ENCODE assay signal across 8 cellular contexts in the genomic region with DNA sequence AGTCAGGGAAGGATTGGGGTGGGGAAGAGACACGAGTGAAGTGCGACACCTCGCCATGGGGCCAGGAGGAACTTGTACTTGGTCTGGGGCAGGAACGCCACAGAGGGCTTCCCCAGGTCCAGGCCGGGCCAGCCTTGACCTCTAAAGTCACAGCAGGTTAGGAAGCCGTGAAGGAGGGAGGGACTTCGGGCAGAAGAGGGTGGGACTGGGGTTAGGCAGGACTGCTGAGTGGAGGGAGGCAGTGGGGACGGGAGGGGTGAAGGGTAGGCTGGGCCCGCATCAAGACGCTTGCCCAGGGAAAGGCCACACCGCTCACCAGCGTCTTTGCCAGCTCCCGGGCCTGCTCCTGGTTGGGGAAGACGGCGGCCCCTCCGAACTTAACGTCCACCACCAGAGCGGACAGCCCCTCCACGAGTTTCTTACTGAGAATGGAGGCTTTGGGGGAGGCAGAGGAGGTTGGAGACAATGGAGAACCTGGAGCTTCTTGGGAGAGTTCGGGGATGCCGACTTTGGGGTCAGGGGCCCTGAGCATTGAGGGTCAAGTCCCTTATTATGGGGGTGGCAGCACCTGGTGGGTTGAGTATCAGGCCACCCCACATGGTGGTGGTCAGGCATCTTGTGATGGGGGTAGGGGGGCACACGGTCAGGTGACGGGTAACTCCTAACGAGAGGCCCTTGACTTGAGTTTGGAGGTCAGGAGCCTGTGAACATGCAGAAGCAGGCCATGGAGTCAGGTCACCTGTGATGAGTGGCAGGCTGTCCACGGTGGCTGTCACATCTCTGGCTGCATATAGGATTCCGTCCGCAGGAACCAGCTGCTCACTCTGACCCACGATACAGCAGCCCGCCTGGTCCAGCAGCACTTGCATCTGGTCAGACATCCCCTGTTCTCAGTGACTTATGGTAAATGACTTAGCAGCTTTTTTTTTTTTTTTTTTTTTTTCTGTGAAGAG. TPM values are rescaled to one million over a fixed set of nuclear protein-coding genes. Genes with fewer than 3 reads are reported as not detected.
DNase-seq lines count a peak whose midpoint lies in the region; ATAC-seq, FAIRE-seq and TF ChIP-seq lines count a peak whose summit lies in the region.

No MANE protein-coding gene starts in this region.

- H3K27me3 ChIP-seq in body of pancreas = peaks cover 0 to 21% of the 10 kb centered on the region in 2 donors

- ATAC-seq in body of pancreas (no peak), GM18519 (IDR thresholded peaks at IDR 0.05; ENCODE audit: low FRiP score, unreplicated experiment) (no peak)

- no peak for FAIRE-seq in kidney (lab: Jason Lieb, UNC)

- CTCF ChIA-PET in OCI-LY7 (lab: Charles Lee; ENCODE audit: unreplicated experiment) = no interaction called here

- peak in 1 of 3 donors; percentile 26 for TF ChIP-seq POLR2A in body of pancreas (IDR thresholded peaks at IDR 0.05)

- POLR2A ChIA-PET in OCI-LY7 (lab: Charles Lee) = no interaction called here

- H3K4me3 ChIP-seq in OCI-LY7 (ENCODE audit: low read depth, low read length, poor library complexity, severe bottlenecking) (peak overlapping the region; percentile 77), body of pancreas (no peak overlapping the region), kidney (ENCODE audit: low read length in 2 of 2) (peak overlapping the region; percentile 52 to 65)

- WGBS in body of pancreas, 2 donors = 64 to 76% methylated on average over 28 to 29 of the region's 29 CpGs

- H3K4me2 ChIP-seq in OCI-LY7 (ENCODE audit: low read length) = peak overlapping the region; percentile 86

- no peaks in the 10 kb centered on the region for H3K9me3 ChIP-seq in OCI-LY7 (ENCODE audit: low read length)
- no peaks in the 10 kb centered on the region for H3K9me3 ChIP-seq in body of pancreas
- no peaks in the 10 kb centered on the region for H3K9me3 ChIP-seq in kidney (ENCODE audit: control insufficient read depth in 1 of 2, low read length in 2 of 2)

- H3K36me3 ChIP-seq in OCI-LY7 (ENCODE audit: insufficient read depth, low read length) (peaks cover 29% of the 10 kb centered on the region), body of pancreas (replicated peaks in 1 of 2; ENCODE audit: insufficient read depth in 1 of 2, low read depth in 2 of 2) (peaks cover 0 to 7% of the 10 kb centered on the region in 2 donors), kidney (ENCODE audit: control insufficient read depth in 1 of 2, insufficient read depth in 2 of 2, low read length in 2 of 2) (peaks cover under 1 to 7% of the 10 kb centered on the region in 2 donors)

- H3K79me2 ChIP-seq in OCI-LY7 (ENCODE audit: insufficient read depth, low read depth, low read length) = peaks cover 4% of the 10 kb centered on the region; the same call in 1 of the 2 replicates

- H3K9me2 ChIP-seq in OCI-LY7 (ENCODE audit: insufficient read depth, low read length) = no peaks in the 10 kb centered on the region

- intact Hi-C loops in OCI-LY7 (cut with micrococcal nuclease; ENCODE audit: unreplicated experiment) = loop anchor here (2.0 to 5.0 kb wide), 3 partner anchors 36 to 285 kb away; a partner anchor contains a TSS
- intact Hi-C loops in body of pancreas (cut with DNase I) = no loop called here
- intact Hi-C loops in kidney (cut with DNase I) = no loop called here

- H2AFZ ChIP-seq in OCI-LY7 (ENCODE audit: low read length) = peak overlapping the region; percentile 31; the same call in 1 of the 2 replicates

- peak; percentile 33 for DNase-seq in activated T-cell treated with anti-CD3 and anti-CD28 coated beads, Interleukin-2, amount 50 U/mL, for 1 hour
- DNase-seq in activated T-cell treated with anti-CD3 and anti-CD28 coated beads for 4 hours (no peak), OCI-LY7 (ENCODE audit: low spot score) (peak; percentile 60), body of pancreas (peak in 1 of 4 donors; percentile 65), kidney (peak; percentile 91), ecto neural progenitor cell (ENCODE audit: low spot score) (no peak)
- peak; percentile 35 for DNase-seq in stimulated activated naive CD4-positive, alpha-beta T cell treated with Interleukin-2 at 50 U/mL for 16 hours (lab: John Stamatoyannopoulos, UW)

- BruUV-seq in OCI-LY7 (replicated peaks; lab: Mats Ljungman, UMichigan) = no TSS peak

- H3K27ac ChIP-seq in OCI-LY7 (ENCODE audit: low read depth, low read length, poor library complexity, severe bottlenecking) (peak overlapping the region; percentile 92), body of pancreas (peak overlapping the region; percentile 89 to 97 (median 92)), kidney (ENCODE audit: low read depth in 2 of 2, low read length in 2 of 2) (peak overlapping the region; percentile 89 to 95)

- H3K4me1 ChIP-seq in OCI-LY7 (ENCODE audit: insufficient read depth, low read length, poor library complexity, severe bottlenecking) = peaks cover 39% of the 10 kb centered on the region
- peaks cover 61% of the 10 kb centered on the region for H3K4me1 ChIP-seq in body of pancreas
- H3K4me1 ChIP-seq in kidney (ENCODE audit: control insufficient read depth in 1 of 2, insufficient read depth in 1 of 2, low read depth in 1 of 2, low read length in 2 of 2) = peaks cover 11 to 28% of the 10 kb centered on the region in 2 donors

- TF ChIP-seq CTCF in OCI-LY7 (conservative IDR thresholded peaks at IDR 0.05; ENCODE audit: low read length) = no peak
- no peak for TF ChIP-seq CTCF in body of pancreas (IDR thresholded peaks at IDR 0.05)
- TF ChIP-seq CTCF in kidney (IDR thresholded peaks at IDR 0.05; ENCODE audit: borderline replicate concordance, extremely low read depth, insufficient read depth) = no peak

- peak overlapping the region in 1 of 2 donors; percentile 58 for H3K9ac ChIP-seq in kidney (ENCODE audit: low read length in 2 of 2)

- no peaks in the 10 kb centered on the region for H4K20me1 ChIP-seq in OCI-LY7 (ENCODE audit: insufficient read depth, low read length)

RNA-seq across cellular contexts. Expression of a gene that starts 1.7 kb away (rescaled TPM):
- 2.7 and 4.9 TPM in 2 replicates for total RNA-seq in OCI-LY7 (2014; rRNA removed; shearing (Covaris generic))
- total RNA-seq in OCI-LY7 (2022) (3.9 and 4.1 TPM in 2 replicates), body of pancreas (1 to 10 TPM in 1 of 2 donors, not detected in 1; 1.6 TPM), kidney (4.1 TPM)
- polyA plus RNA-seq in kidney (ENCODE audit: insufficient read depth, low read depth, low replicate concordance) = 1.1 TPM

RNA-seq across cellular contexts. Expression of a gene that starts 2.7 kb away (rescaled TPM):
- 3.9 and 6.3 TPM in 2 replicates for total RNA-seq in OCI-LY7 (2014; rRNA removed; shearing (Covaris generic))
- total RNA-seq in OCI-LY7 (2022) (3.8 and 4.0 TPM in 2 replicates), body of pancreas (10 to 100 TPM; 29.8 to 65.3 TPM), kidney (163 TPM)
- polyA plus RNA-seq in kidney (ENCODE audit: insufficient read depth, low read depth, low replicate concordance) = 22.2 TPM

RNA-seq across cellular contexts. Expression of a gene that starts 18.6 kb away (rescaled TPM):
- total RNA-seq in OCI-LY7 (2014; rRNA removed; shearing (Covaris generic)) = 0.08 and 0.25 TPM in 2 replicates
- total RNA-seq in OCI-LY7 (2022) (0.31 and 0.46 TPM in 2 replicates), body of pancreas (not detected), kidney (16.1 TPM)
- 1.4 TPM for polyA plus RNA-seq in kidney (ENCODE audit: insufficient read depth, low read depth, low replicate concordance)

RNA-seq across cellular contexts. Expression of a gene that starts 19.1 kb away (rescaled TPM):
- 129 and 151 TPM in 2 replicates for total RNA-seq in OCI-LY7 (2014; rRNA removed; shearing (Covaris generic))
- total RNA-seq in OCI-LY7 (2022) (124 and 126 TPM in 2 replicates), body of pancreas (10 to 100 TPM; 30.6 to 35.9 TPM), kidney (41.5 TPM)
- polyA plus RNA-seq in kidney (ENCODE audit: insufficient read depth, low read depth, low replicate concordance) = 31.4 TPM

RNA-seq across cellular contexts. Expression of a gene that starts 19.6 kb away (rescaled TPM):
- 37.8 and 50.7 TPM in 2 replicates for total RNA-seq in OCI-LY7 (2014; rRNA removed; shearing (Covaris generic))
- total RNA-seq in OCI-LY7 (2022) (49.2 and 49.8 TPM in 2 replicates), body of pancreas (100 to 1,000 TPM; 147 to 158 TPM), kidney (77.9 TPM)
- polyA plus RNA-seq in kidney (ENCODE audit: insufficient read depth, low read depth, low replicate concordance) = 41.7 TPM

Comparison
In these comparisons a context has a peak if more than half of its experiments do, and no peak if none do; other contexts are left out.
1. DNase-seq: peak in activated T-cell treated with anti-CD3 and anti-CD28 coated beads, Interleukin-2, amount 50 U/mL, for 1 hour (single experiment), OCI-LY7 (single experiment), kidney (single experiment) and stimulated activated naive CD4-positive, alpha-beta T cell treated with Interleukin-2 at 50 U/mL for 16 hours (single experiment); none in activated T-cell treated with anti-CD3 and anti-CD28 coated beads for 4 hours (single experiment) and ecto neural progenitor cell (single experiment).
2. H3K4me3 ChIP-seq: peak in OCI-LY7 (single experiment) and kidney (2 of 2); none in body of pancreas (0 of 2).
3. RNA of a gene that starts 2.7 kb away (total RNA-seq): 163 TPM in kidney (single experiment) and 29.8 to 65.3 TPM in body of pancreas; 3.8 to 6.3 TPM in OCI-LY7; every median in the first group is over 4 times any median in the second.
4. RNA of a gene that starts 18.6 kb away (total RNA-seq): 16.1 TPM in kidney (single experiment); 0.08 to 0.46 TPM in OCI-LY7 and not detected in body of pancreas; every median in the first group is over 10 times any median in the second.
5. Peak in every context shown above with its lines, with median percentiles within 50 percentile points of each other: H3K27ac ChIP-seq.